In genomic region chr4:150888217-150888616, GRCh38 we compare ENCODE assay signal across 10 cellular contexts.
DNase-seq lines count a peak whose midpoint lies in the region; ATAC-seq and TF ChIP-seq lines count a peak whose summit lies in the region.
"Had no signal": no experiment of that assay in that cellular context is flagged by ENCODE, and none has a peak within 500 bp of the region (broad histone marks: within the 10 kb centered on the region; RNA-seq: fewer than 3 reads in every experiment).

No MANE protein-coding gene starts in this region.

- no peak for TF ChIP-seq CTCF in endothelial cell (IDR thresholded peaks at IDR 0.05; ENCODE audit: unreplicated experiment)

- no peak for ATAC-seq in activated naive CD4-positive, alpha-beta T cell treated with anti-CD3 and anti-CD28 coated beads, Interleukin-2, amount 50 U/mL, for 72 hours
- peak; percentile 44 for ATAC-seq in HG03066 (IDR thresholded peaks at IDR 0.05; ENCODE audit: low read depth, unreplicated experiment)

- H3K27ac Mint-ChIP-seq in activated naive CD4-positive, alpha-beta T cell treated with anti-CD3 and anti-CD28 coated beads, Interleukin-2, amount 50 U/mL, for 24 hours = peak overlapping the region; percentile 42
- no peak overlapping the region for H3K27ac Mint-ChIP-seq in activated naive CD4-positive, alpha-beta T cell treated with anti-CD3 and anti-CD28 coated beads, Interleukin-2, amount 50 U/mL, for 72 hours
- H3K27ac Mint-ChIP-seq in endothelial cell (ENCODE audit: unreplicated experiment) = peak overlapping the region; percentile 84
- H3K27ac Mint-ChIP-seq: CD4-positive, CD25-positive, alpha-beta regulatory T cell had no signal

- H3K9me3 Mint-ChIP-seq in activated naive CD4-positive, alpha-beta T cell treated with anti-CD3 and anti-CD28 coated beads, Interleukin-2, amount 50 U/mL, for 24 hours = no peaks in the 10 kb centered on the region
- H3K9me3 Mint-ChIP-seq in activated naive CD4-positive, alpha-beta T cell treated with anti-CD3 and anti-CD28 coated beads, Interleukin-2, amount 50 U/mL, for 72 hours = no peaks in the 10 kb centered on the region
- no peaks in the 10 kb centered on the region for H3K9me3 Mint-ChIP-seq in endothelial cell (ENCODE audit: unreplicated experiment)
- H3K9me3 Mint-ChIP-seq: CD4-positive, CD25-positive, alpha-beta regulatory T cell had no signal

- no peak overlapping the region for H3K4me3 Mint-ChIP-seq in activated naive CD4-positive, alpha-beta T cell treated with anti-CD3 and anti-CD28 coated beads, Interleukin-2, amount 50 U/mL, for 24 hours
- H3K4me3 Mint-ChIP-seq in endothelial cell (ENCODE audit: unreplicated experiment) = no peak overlapping the region
- H3K4me3 Mint-ChIP-seq: CD4-positive, CD25-positive, alpha-beta regulatory T cell had no signal

- peaks cover 15% of the 10 kb centered on the region for H3K4me1 Mint-ChIP-seq in activated naive CD4-positive, alpha-beta T cell treated with anti-CD3 and anti-CD28 coated beads, Interleukin-2, amount 50 U/mL, for 24 hours
- peaks cover 11% of the 10 kb centered on the region for H3K4me1 Mint-ChIP-seq in endothelial cell (ENCODE audit: unreplicated experiment)

- peaks cover 26% of the 10 kb centered on the region for H3K36me3 Mint-ChIP-seq in activated naive CD4-positive, alpha-beta T cell treated with anti-CD3 and anti-CD28 coated beads, Interleukin-2, amount 50 U/mL, for 24 hours
- H3K36me3 Mint-ChIP-seq in activated naive CD4-positive, alpha-beta T cell treated with anti-CD3 and anti-CD28 coated beads, Interleukin-2, amount 50 U/mL, for 72 hours = peaks cover 0 to 6% of the 10 kb centered on the region in 2 donors
- no peaks in the 10 kb centered on the region for H3K36me3 Mint-ChIP-seq in endothelial cell (ENCODE audit: low read depth, unreplicated experiment)

- DNase-seq in activated naive CD4-positive, alpha-beta T cell treated with anti-CD3 and anti-CD28 coated beads, Interleukin-2, amount 50 U/mL, for 72 hours (ENCODE audit: low spot score in 2 of 2) = no peak
- DNase-seq in endothelial cell (ENCODE audit: low spot score) (no peak), retina (no peak), 8988T (no peak)
- DNase-seq in stimulated activated CD8-positive, alpha-beta memory T cell treated with anti-CD3 and anti-CD28 coated beads, Interleukin-4, amount 100 ng/mL, for 48 hours = no peak
- DNase-seq: AML-193; CD4-positive, CD25-positive, alpha-beta regulatory T cell; DMS53 had no signal

- H3K27me3 Mint-ChIP-seq in activated naive CD4-positive, alpha-beta T cell treated with anti-CD3 and anti-CD28 coated beads, Interleukin-2, amount 50 U/mL, for 24 hours = no peaks in the 10 kb centered on the region
- H3K27me3 Mint-ChIP-seq in endothelial cell (ENCODE audit: unreplicated experiment) = peaks cover 4% of the 10 kb centered on the region
- H3K27me3 Mint-ChIP-seq: CD4-positive, CD25-positive, alpha-beta regulatory T cell had no signal

Comparison
In these comparisons a context has a peak if more than half of its experiments do, and no peak if none do; other contexts are left out.
1. H3K27ac Mint-ChIP-seq: peak in activated naive CD4-positive, alpha-beta T cell treated with anti-CD3 and anti-CD28 coated beads, Interleukin-2, amount 50 U/mL, for 24 hours (single experiment) and endothelial cell (single experiment); none in activated naive CD4-positive, alpha-beta T cell treated with anti-CD3 and anti-CD28 coated beads, Interleukin-2, amount 50 U/mL, for 72 hours (0 of 2).